ENCODE assay signal across 1 cellular context in the genomic region with DNA sequence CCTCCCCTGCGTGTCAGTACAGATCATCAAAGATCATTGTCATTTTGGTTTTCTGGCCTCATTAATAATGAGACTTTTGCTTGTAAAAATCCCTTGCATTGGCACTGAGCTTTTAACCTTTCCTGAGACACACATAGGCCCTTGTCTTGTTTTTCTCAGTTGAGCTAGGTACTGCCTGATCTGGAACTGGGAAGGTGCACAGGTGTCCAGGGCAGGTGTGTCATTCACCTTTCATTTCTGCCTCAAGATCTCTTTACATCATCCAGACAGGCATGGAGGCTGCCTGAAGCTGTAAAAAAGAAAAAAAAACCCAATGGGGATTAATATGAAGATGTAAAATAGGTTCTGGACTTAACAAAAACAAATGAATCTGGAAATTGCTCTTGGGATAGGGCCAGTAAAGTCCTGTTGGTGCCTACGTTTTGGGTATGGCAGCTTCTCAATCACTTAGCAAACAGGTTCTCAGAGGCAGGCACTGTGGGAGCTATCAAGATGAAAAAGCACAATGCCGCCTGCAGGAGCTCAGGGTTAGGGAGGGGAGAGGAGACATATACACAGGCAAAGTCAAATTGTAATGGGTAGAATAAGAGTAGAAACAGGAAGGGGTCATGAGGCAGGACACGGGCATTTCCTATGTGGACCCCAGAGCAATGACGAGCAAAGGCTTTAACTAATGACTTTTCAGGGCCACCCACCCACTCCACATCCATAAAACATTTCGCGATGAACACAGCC.
TF ChIP-seq lines count a peak whose summit lies in the region.

No MANE protein-coding gene starts in this region.

TF ChIP-seq in endothelial cell of umbilical vein, 7 proteins besides CTCF, POLR2A, EP300 and RAD21:
- TF ChIP-seq FOS (IDR thresholded peaks at IDR 0.05; ENCODE audit: borderline replicate concordance, insufficient read depth, low read length) (no peak), EZH2 (IDR thresholded peaks at IDR 0.05; ENCODE audit: borderline replicate concordance, low read depth, low read length, severe bottlenecking) (no peak), MYC (IDR thresholded peaks at IDR 0.05; ENCODE audit: low read depth, low read length) (no peak), POLR2AphosphoS5 (IDR thresholded peaks at IDR 0.05; ENCODE audit: insufficient read depth, low read depth, low read length) (no peak), GATA2 (IDR thresholded peaks at IDR 0.05; ENCODE audit: insufficient read depth, insufficient read length, low read depth, low read length) (no peak), JUN (IDR thresholded peaks at IDR 0.05; ENCODE audit: borderline replicate concordance, insufficient read depth, insufficient read length, low read depth) (no peak)
- TF ChIP-seq, protein P1, sequence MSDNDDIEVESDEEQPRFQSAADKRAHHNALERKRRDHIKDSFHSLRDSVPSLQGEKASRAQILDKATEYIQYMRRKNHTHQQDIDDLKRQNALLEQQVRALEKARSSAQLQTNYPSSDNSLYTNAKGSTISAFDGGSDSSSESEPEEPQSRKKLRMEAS (IDR thresholded peaks at IDR 0.05; ENCODE audit: insufficient read depth, insufficient read length) = no peak
